1 cellular context compared by ENCODE assay signal in the genomic region with DNA sequence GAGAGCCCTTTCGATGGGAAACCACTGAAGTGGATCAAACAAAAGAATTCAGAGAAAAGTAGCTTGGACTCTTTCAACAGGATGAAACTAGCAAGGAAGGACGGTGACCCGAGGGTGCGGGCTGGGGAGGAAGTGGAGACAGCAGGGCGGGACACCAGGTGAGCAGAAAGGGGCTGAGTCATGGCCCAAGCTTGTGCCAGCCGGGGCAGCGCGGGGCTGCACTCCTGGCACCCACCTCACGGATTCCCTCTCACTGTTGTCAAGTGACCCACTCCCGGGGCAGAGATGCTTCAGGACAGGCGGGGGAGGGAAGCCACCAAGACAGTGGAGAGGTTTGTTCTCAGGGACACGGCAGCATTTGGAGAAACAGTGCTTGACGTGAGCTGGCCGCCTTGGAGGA.
TF ChIP-seq lines count a peak whose summit lies in the region.

No MANE protein-coding gene starts in this region.

TF ChIP-seq in SK-N-SH treated with all-trans-retinoic acid at 6 μM for 48 hours, 23 proteins besides CTCF, POLR2A, EP300 and RAD21 (continued from another document):
- TF ChIP-seq ZFP3 (CRISPR knock-in tag; IDR thresholded peaks at IDR 0.05) (no peak), OSR1 (CRISPR knock-in tag; IDR thresholded peaks at IDR 0.05) (no peak), TSHZ2 (CRISPR knock-in tag; IDR thresholded peaks at IDR 0.05) (no peak), BACH2 (CRISPR knock-in tag; IDR thresholded peaks at IDR 0.05; ENCODE audit: borderline replicate concordance) (no peak), ISL1 (CRISPR knock-in tag; IDR thresholded peaks at IDR 0.05) (no peak), ZNF70 (CRISPR knock-in tag; IDR thresholded peaks at IDR 0.05) (no peak), ZNF565 (CRISPR knock-in tag; conservative IDR thresholded peaks at IDR 0.05; ENCODE audit: low read depth) (no peak), ESRRG (CRISPR knock-in tag; IDR thresholded peaks at IDR 0.05) (no peak), RARB (CRISPR knock-in tag; IDR thresholded peaks at IDR 0.05) (no peak), CSDC2 (CRISPR knock-in tag; IDR thresholded peaks at IDR 0.05) (no peak), ZNF8 (CRISPR knock-in tag; IDR thresholded peaks at IDR 0.05) (no peak), CSRNP3 (CRISPR knock-in tag; IDR thresholded peaks at IDR 0.05) (no peak), PATZ1 (CRISPR knock-in tag; IDR thresholded peaks at IDR 0.05; ENCODE audit: borderline replicate concordance) (no peak), SNAI2 (CRISPR knock-in tag; IDR thresholded peaks at IDR 0.05) (no peak), TOX (CRISPR knock-in tag; IDR thresholded peaks at IDR 0.05; ENCODE audit: borderline replicate concordance) (no peak), ZFP30 (CRISPR knock-in tag; IDR thresholded peaks at IDR 0.05) (no peak), TCF4 (CRISPR knock-in tag; IDR thresholded peaks at IDR 0.05; ENCODE audit: borderline replicate concordance) (no peak)
